9 cellular contexts compared by ENCODE assay signal in the genomic region with DNA sequence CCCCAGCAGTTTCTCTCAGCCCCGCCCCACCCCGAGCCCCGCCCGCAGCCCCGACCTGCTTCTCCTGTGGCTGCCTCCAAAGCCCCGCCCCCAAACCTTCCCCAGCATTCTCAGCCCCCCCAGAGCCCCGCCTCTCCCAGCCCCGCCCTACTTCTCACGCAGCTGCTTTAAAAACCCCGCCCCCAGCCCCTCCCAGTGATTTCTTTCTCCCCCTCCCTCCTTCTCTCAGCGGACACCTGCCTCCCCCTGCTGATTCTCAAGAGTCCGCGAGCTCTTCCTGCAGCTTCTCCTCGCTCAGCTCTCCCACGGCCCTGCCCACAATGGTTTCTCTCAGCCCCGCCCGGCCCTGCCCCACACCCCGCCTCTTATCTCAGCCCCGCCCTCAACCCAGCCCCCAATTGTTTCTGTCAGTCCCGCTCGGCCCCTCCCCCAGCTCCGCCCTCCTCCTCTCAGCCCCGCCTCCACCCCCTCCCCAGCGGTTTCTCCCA. TPM values are rescaled to one million over a fixed set of nuclear protein-coding genes. Genes with fewer than 3 reads are reported as not detected.
A peak's percentile ranks its signal among the peaks of the same experiment; 100 is the strongest.
DNase-seq lines count a peak whose midpoint lies in the region; ATAC-seq and TF ChIP-seq lines count a peak whose summit lies in the region.
"Had no signal": no experiment of that assay in that cellular context is flagged by ENCODE, and none has a peak within 500 bp of the region (broad histone marks: within the 10 kb centered on the region; RNA-seq: fewer than 3 reads in every experiment).

No MANE protein-coding gene starts in this region.

- H3K4me3 ChIP-seq in fibroblast of pulmonary artery (replicated peaks; ENCODE audit: low read depth, low read length) = peak overlapping the region; percentile 79

- H3K4me1 Mint-ChIP-seq in nephron progenitor cell = peaks cover 22% of the 10 kb centered on the region

- DNase-seq in KG1 (lab: John Stamatoyannopoulos, UW) (peak; percentile 74), RPMI7951 (ENCODE audit: low read depth) (peak; percentile 80), fibroblast of pulmonary artery (ENCODE audit: low read depth) (peak; percentile 89), nephron progenitor cell (peak; percentile 90)
- DNase-seq in activated T-helper 9 cell treated with anti-CD3 and anti-CD28 coated beads, Interleukin-2, amount 50 U/mL, for 16 hours (ENCODE audit: low read depth) = peak; percentile 85
- DNase-seq in stimulated activated naive CD4-positive, alpha-beta T cell treated with Interleukin-2 at 50 U/mL for 16 hours (lab: John Stamatoyannopoulos, UW) = peak; percentile 93

- no peaks in the 10 kb centered on the region for H3K36me3 Mint-ChIP-seq in nephron progenitor cell (ENCODE audit: low read depth)

- H3K27ac Mint-ChIP-seq in nephron progenitor cell = peak overlapping the region; percentile 100

- ATAC-seq in GM21423 (IDR thresholded peaks at IDR 0.05; ENCODE audit: unreplicated experiment) = peak; percentile 24

- TF ChIP-seq CTCF in C4-2B (conservative IDR thresholded peaks at IDR 0.05) (no peak), fibroblast of pulmonary artery (IDR thresholded peaks at IDR 0.05; ENCODE audit: low read length, missing control alignments) (no peak), nephron progenitor cell (IDR thresholded peaks at IDR 0.05) (no peak)

- H3K4me3 Mint-ChIP-seq in nephron progenitor cell = peak overlapping the region; percentile 89

- H3K27me3 Mint-ChIP-seq in nephron progenitor cell (ENCODE audit: low read depth, poor library complexity) = peaks cover 3% of the 10 kb centered on the region

- peaks cover 36% of the 10 kb centered on the region for H3K9me3 Mint-ChIP-seq in nephron progenitor cell

- H3K27ac ChIP-seq in C4-2B = peak overlapping the region; percentile 93

RNA-seq across cellular contexts. Expression of a gene that starts 0.6 kb away (rescaled TPM):
- total RNA-seq in RPMI7951 (2014; rRNA removed; shearing (Covaris generic)) = 11.3 and 13.5 TPM in 2 replicates

RNA-seq across cellular contexts. Expression of a gene that starts 9.5 kb away (rescaled TPM):
- total RNA-seq in RPMI7951 (2014; rRNA removed; shearing (Covaris generic)) = not detected in 2 replicates
- total RNA-seq: HT1080 had no signal

RNA-seq across cellular contexts. Expression of a gene that starts 35.1 kb away (rescaled TPM):
- total RNA-seq in RPMI7951 (2014; rRNA removed; shearing (Covaris generic)) = 37.1 and 38.1 TPM in 2 replicates

RNA-seq across cellular contexts. Expression of a gene that starts 47.1 kb away (rescaled TPM):
- not detected in 2 replicates for total RNA-seq in RPMI7951 (2014; rRNA removed; shearing (Covaris generic))

RNA-seq across cellular contexts. Expression of a gene that starts 54.9 kb away (rescaled TPM):
- 0.29 and 0.96 TPM in 2 replicates for total RNA-seq in RPMI7951 (2014; rRNA removed; shearing (Covaris generic))
- total RNA-seq: HT1080 had no signal

Comparison
In these comparisons a context has a peak if more than half of its experiments do, and no peak if none do; other contexts are left out.
1. Peak in every context shown above with its lines: DNase-seq, ATAC-seq, H3K4me3 ChIP-seq and H3K27ac ChIP-seq.